11 cellular contexts compared by ENCODE assay signal in the genomic region with DNA sequence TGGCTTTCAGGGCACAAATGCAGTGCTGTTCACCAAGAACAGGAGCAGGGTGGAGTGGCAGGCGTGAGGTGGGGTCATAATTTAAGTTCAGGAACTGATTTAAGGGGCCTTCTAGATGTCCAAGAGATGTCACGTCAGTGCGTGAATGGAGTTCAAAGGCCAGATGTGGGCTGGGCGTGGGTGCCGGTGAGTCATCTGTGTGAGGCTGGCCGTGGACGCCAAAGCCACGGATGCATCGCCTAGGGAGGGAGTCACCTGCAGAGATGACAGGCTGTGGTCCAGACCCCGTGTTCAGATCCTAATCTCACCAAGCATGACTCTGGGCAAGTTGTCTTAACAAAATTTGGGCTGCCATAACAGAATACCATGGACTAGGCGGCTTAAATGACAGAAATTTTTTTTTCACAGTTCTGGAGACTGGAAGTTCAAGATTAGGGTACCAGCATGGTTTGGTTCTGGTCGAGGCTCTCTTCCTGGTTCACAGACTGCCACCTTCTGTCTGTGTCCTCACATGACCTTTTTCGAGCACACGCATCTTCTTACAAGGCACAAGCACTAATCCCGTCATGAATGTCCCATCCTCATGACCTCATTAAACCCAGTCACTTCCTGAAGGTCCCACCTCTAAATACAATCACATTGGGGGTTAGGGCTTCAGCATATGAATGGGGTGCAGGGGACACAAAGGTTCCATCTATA.
DNase-seq lines count a peak whose midpoint lies in the region; ATAC-seq and TF ChIP-seq lines count a peak whose summit lies in the region.
"Had no signal": no experiment of that assay in that cellular context is flagged by ENCODE, and none has a peak within 500 bp of the region (broad histone marks: within the 10 kb centered on the region; RNA-seq: fewer than 3 reads in every experiment).

No MANE protein-coding gene starts in this region.

- ATAC-seq in GM21367 (IDR thresholded peaks at IDR 0.05; ENCODE audit: unreplicated experiment), result no peak
- ATAC-seq: Panc1 had no signal

- H3K36me3 Mint-ChIP-seq in chondrocyte (ENCODE audit: low read depth), result peaks cover 3% of the 10 kb centered on the region

- H3K27ac Mint-ChIP-seq in chondrocyte (ENCODE audit: unreplicated experiment), result no peak overlapping the region
- H3K27ac Mint-ChIP-seq: stimulated activated naive CD8-positive, alpha-beta T cell treated with anti-CD3 and anti-CD28 coated beads, Interleukin-15, Interleukin-2, amounts not matched to agents 100 ng/mL and 50 ng/mL, for 24 hours had no signal

- H3K4me3 Mint-ChIP-seq in chondrocyte (ENCODE audit: unreplicated experiment), result no peak overlapping the region
- H3K4me3 Mint-ChIP-seq: stimulated activated naive CD8-positive, alpha-beta T cell treated with anti-CD3 and anti-CD28 coated beads, Interleukin-15, Interleukin-2, amounts not matched to agents 100 ng/mL and 50 ng/mL, for 24 hours had no signal

- H3K27me3 Mint-ChIP-seq in chondrocyte (ENCODE audit: low read depth), result no peaks in the 10 kb centered on the region
- H3K27me3 Mint-ChIP-seq: stimulated activated naive CD8-positive, alpha-beta T cell treated with anti-CD3 and anti-CD28 coated beads, Interleukin-15, Interleukin-2, amounts not matched to agents 100 ng/mL and 50 ng/mL, for 24 hours had no signal

- H3K9me3 Mint-ChIP-seq in chondrocyte (ENCODE audit: low read depth), result no peaks in the 10 kb centered on the region
- H3K9me3 Mint-ChIP-seq: stimulated activated naive CD8-positive, alpha-beta T cell treated with anti-CD3 and anti-CD28 coated beads, Interleukin-15, Interleukin-2, amounts not matched to agents 100 ng/mL and 50 ng/mL, for 24 hours had no signal

- DNase-seq in stimulated activated CD4-positive, alpha-beta T cell treated with anti-CD3 and anti-CD28 coated beads, Interleukin-4, amount 100 ng/mL, for 48 hours (ENCODE audit: low read depth in 2 of 2), result peak; percentile 13 to 21
- DNase-seq in stimulated activated CD4-positive, alpha-beta T cell treated with anti-CD3 and anti-CD28 coated beads, Interleukin-4, amount 100 ng/mL, for 4 hours, result no peak
- DNase-seq in NAMALWA (ENCODE audit: low spot score) (peak; percentile 45), chondrocyte (ENCODE audit: low spot score) (no peak), DMS 273 (lab: John Stamatoyannopoulos, UW; ENCODE audit: unreplicated experiment) (no peak), middle frontal gyrus (ENCODE audit: extremely low spot score, low spot score) (no peak)
- DNase-seq in effector CD8-positive, alpha-beta T cell (lab: John Stamatoyannopoulos, UW), result no peak
- DNase-seq: NCI-H2029 treated with DMSO at 0.1 percent for 48 hours had no signal

- TF ChIP-seq CTCF in chondrocyte (IDR thresholded peaks at IDR 0.05), result peak; percentile 32

- H3K4me1 Mint-ChIP-seq in chondrocyte (ENCODE audit: low read depth), result no peaks in the 10 kb centered on the region

Comparison
In these comparisons a context has a peak if more than half of its experiments do, and no peak if none do; other contexts are left out.
1. DNase-seq: peak in stimulated activated CD4-positive, alpha-beta T cell treated with anti-CD3 and anti-CD28 coated beads, Interleukin-4, amount 100 ng/mL, for 48 hours (2 of 2) and NAMALWA (single experiment); none in stimulated activated CD4-positive, alpha-beta T cell treated with anti-CD3 and anti-CD28 coated beads, Interleukin-4, amount 100 ng/mL, for 4 hours (0 of 2), chondrocyte (single experiment), effector CD8-positive, alpha-beta T cell (single experiment), DMS 273 (single experiment) and middle frontal gyrus (single experiment).